ENCODE assay signal across 32 cellular contexts in genomic region chr7:123828805-123829204, GRCh38. TPM values are rescaled to one million over a fixed set of nuclear protein-coding genes. Genes with fewer than 3 reads are reported as not detected.
DNase-seq lines count a peak whose midpoint lies in the region; ATAC-seq, FAIRE-seq and TF ChIP-seq lines count a peak whose summit lies in the region.
"Had no signal": no experiment of that assay in that cellular context is flagged by ENCODE, and none has a peak within 500 bp of the region (broad histone marks: within the 10 kb centered on the region; RNA-seq: fewer than 3 reads in every experiment).

No MANE protein-coding gene starts in this region.

- H3K27me3 ChIP-seq in SK-N-SH (ENCODE audit: insufficient read depth): no peaks in the 10 kb centered on the region
- H3K27me3 ChIP-seq in GM23338 (ENCODE audit: insufficient read depth): no peaks in the 10 kb centered on the region
- H3K27me3 ChIP-seq: BE2C, BLaER1 had no signal

- H3F3A ChIP-seq in SK-N-SH (replicated peaks; ENCODE audit: insufficient read depth): no peaks in the 10 kb centered on the region
- no peaks in the 10 kb centered on the region; the same call in 1 of the 2 replicates for H3F3A ChIP-seq in GM23338 (replicated peaks; ENCODE audit: low read depth)

- FAIRE-seq in D721Med (lab: Jason Lieb, UNC): peak; percentile 32
- FAIRE-seq: A204.1, GM12878, GM12892, GM18507 had no signal

- H3K36me3 ChIP-seq in SK-N-SH (replicated peaks in 1 of 2; ENCODE audit: control insufficient read depth in 1 of 2, insufficient read depth in 2 of 2, low read length in 1 of 2) (no peaks in the 10 kb centered on the region), GM23338 (ENCODE audit: insufficient read depth) (no peaks in the 10 kb centered on the region)
- H3K36me3 ChIP-seq: BE2C, BLaER1 had no signal

- H3K4me3 Mint-ChIP-seq in GM23338 (no peak overlapping the region), T-cell (no peak overlapping the region)
- H3K4me3 Mint-ChIP-seq: CD14-positive monocyte; CD4-positive, alpha-beta memory T cell; CD4-positive, CD25-positive, alpha-beta regulatory T cell; CD8-positive, alpha-beta memory T cell had no signal

- ATAC-seq in SK-N-SH treated with all-trans-retinoic acid at 6 μM for 48 hours (no peak), GM23338 (no peak), T-cell (replicated peaks in 1 of 4) (no peak), HG02623 (IDR thresholded peaks at IDR 0.05; ENCODE audit: unreplicated experiment) (no peak), GM21825 (IDR thresholded peaks at IDR 0.05; ENCODE audit: unreplicated experiment) (no peak)
- ATAC-seq: GM12878 had no signal

- TF ChIP-seq RAD21 in SK-N-SH (IDR thresholded peaks at IDR 0.05; ENCODE audit: low read length): no peak

- H3K9me2 ChIP-seq in SK-N-SH: no peaks in the 10 kb centered on the region
- H3K9me2 ChIP-seq in GM23338 (ENCODE audit: insufficient read depth): no peaks in the 10 kb centered on the region

- peak; percentile 11 for DNase-seq in SK-N-SH
- DNase-seq in D721Med (ENCODE audit: insufficient read length, low spot score): no peak
- no peak for DNase-seq in GM23338 (ENCODE audit: low spot score)
- DNase-seq in SK-N-DZ (ENCODE audit: low spot score): peak; percentile 38
- DNase-seq in T-cell: no peak
- DNase-seq: 8988T; ACHN; BE2C; C1 segment of cervical spinal cord; CD4-positive, alpha-beta memory T cell; CD4-positive, CD25-positive, alpha-beta regulatory T cell; CD8-positive, alpha-beta memory T cell; COR-L47; DMS 273 treated with DMSO at 0.1 percent for 48 hours; DMS153; DMS53; DMS79; DND-41; EL; GDM1 had no signal

- TF ChIP-seq CTCF in SK-N-SH (IDR thresholded peaks at IDR 0.05) (no peak), D721Med (IDR thresholded peaks at IDR 0.05; ENCODE audit: insufficient read depth, missing control alignments) (no peak), GM23338 (conservative IDR thresholded peaks at IDR 0.05; ENCODE audit: low read depth in 2 of 2) (no peak)

- CTCF ChIA-PET in SK-N-SH (lab: Yijun Ruan, JAX) (no interaction called here), T-cell (lab: Charles Lee) (interaction anchor here in 1 of 2 donors (0.6 kb wide), 1 partner anchor 264 kb away, joined by 5 read pairs; no protein-coding TSS in a partner anchor)

- H3K9me3 Mint-ChIP-seq in GM23338: no peaks in the 10 kb centered on the region
- H3K9me3 Mint-ChIP-seq in T-cell: no peaks in the 10 kb centered on the region
- H3K9me3 Mint-ChIP-seq: CD8-positive, alpha-beta memory T cell had no signal

- H4K20me1 ChIP-seq in SK-N-SH (ENCODE audit: insufficient read depth) (no peaks in the 10 kb centered on the region), GM23338 (replicated peaks; ENCODE audit: insufficient read depth) (no peaks in the 10 kb centered on the region)
- H4K20me1 ChIP-seq: BLaER1 had no signal

- H3K4me1 ChIP-seq in SK-N-SH (ENCODE audit: control insufficient read depth in 1 of 2, insufficient read depth in 2 of 2, low read depth in 1 of 2, low read length in 1 of 2) (no peaks in the 10 kb centered on the region), GM23338 (ENCODE audit: insufficient read depth) (no peaks in the 10 kb centered on the region)
- H3K4me1 ChIP-seq: BE2C, BLaER1 had no signal

- 16% methylated on average over 2 of the region's 2 CpGs for WGBS in SK-N-SH (ENCODE audit: low lambda C conversion rate)

- H3K36me3 Mint-ChIP-seq in GM23338 (ENCODE audit: low read depth): no peaks in the 10 kb centered on the region
- H3K36me3 Mint-ChIP-seq in T-cell: no peaks in the 10 kb centered on the region
- H3K36me3 Mint-ChIP-seq: CD14-positive monocyte; CD4-positive, alpha-beta memory T cell; CD4-positive, CD25-positive, alpha-beta regulatory T cell; CD8-positive, alpha-beta memory T cell had no signal

- no peak overlapping the region for H3K4me2 ChIP-seq in SK-N-SH
- H3K4me2 ChIP-seq in GM23338: no peak overlapping the region
- H3K4me2 ChIP-seq: BLaER1 had no signal

- H3K27ac Mint-ChIP-seq in GM23338: no peak overlapping the region
- no peak overlapping the region for H3K27ac Mint-ChIP-seq in T-cell
- H3K27ac Mint-ChIP-seq: CD14-positive monocyte; CD4-positive, alpha-beta memory T cell; CD4-positive, CD25-positive, alpha-beta regulatory T cell; CD8-positive, alpha-beta memory T cell had no signal

- H3K9ac ChIP-seq in SK-N-SH: no peak overlapping the region
- H3K9ac ChIP-seq: BLaER1 had no signal

- H3K79me2 ChIP-seq in SK-N-SH (ENCODE audit: insufficient read depth) (no peaks in the 10 kb centered on the region), GM23338 (replicated peaks; ENCODE audit: insufficient read depth) (no peaks in the 10 kb centered on the region)

- H3K27ac ChIP-seq in SK-N-SH (ENCODE audit: low read depth in 2 of 2, low read length in 1 of 2): no peak overlapping the region
- H3K27ac ChIP-seq in GM23338 (ENCODE audit: low read depth): peak overlapping the region; percentile 46; the same call in 1 of the 2 replicates
- H3K27ac ChIP-seq: BLaER1 had no signal

- H2AFZ ChIP-seq in SK-N-SH (ENCODE audit: low read depth) (no peak overlapping the region), GM23338 (no peak overlapping the region)

- POLR2A ChIA-PET in SK-N-SH (lab: Yijun Ruan, JAX) (no interaction called here), T-cell (lab: Charles Lee) (no interaction called here)

- H3K4me1 Mint-ChIP-seq in GM23338: peaks cover 3% of the 10 kb centered on the region; the same call in 2 of the 3 replicates
- peaks cover 9 to 16% (median 9%) of the 10 kb centered on the region in 3 donors for H3K4me1 Mint-ChIP-seq in T-cell
- H3K4me1 Mint-ChIP-seq: CD14-positive monocyte had no signal

- H3K9me3 ChIP-seq in SK-N-SH: no peaks in the 10 kb centered on the region
- H3K9me3 ChIP-seq: BE2C, BLaER1 had no signal

- no peak for TF ChIP-seq EP300 in SK-N-SH (IDR thresholded peaks at IDR 0.05; ENCODE audit: borderline replicate concordance in 1 of 2, low read depth in 1 of 2, low read length in 1 of 2)

- H3K4me3 ChIP-seq in SK-N-SH (ENCODE audit: low read depth in 2 of 2, low read length in 1 of 2) (no peak overlapping the region), GM23338 (no peak overlapping the region)
- H3K4me3 ChIP-seq: BLaER1, GM12878 had no signal

- H3K27me3 Mint-ChIP-seq in GM23338 (ENCODE audit: insufficient read depth, low read depth, poor library complexity) (no peaks in the 10 kb centered on the region), T-cell (peaks cover 7 to 10% of the 10 kb centered on the region in 2 donors)

TF ChIP-seq in SK-N-SH treated with all-trans-retinoic acid at 6 μM for 48 hours, 23 proteins besides CTCF, POLR2A, EP300 and RAD21 (continues in another document):
- TF ChIP-seq ZNF70 (CRISPR knock-in tag; IDR thresholded peaks at IDR 0.05) (no peak), RARB (CRISPR knock-in tag; IDR thresholded peaks at IDR 0.05) (no peak), OSR1 (CRISPR knock-in tag; IDR thresholded peaks at IDR 0.05) (no peak), ZFP30 (CRISPR knock-in tag; IDR thresholded peaks at IDR 0.05) (no peak), TCF4 (CRISPR knock-in tag; IDR thresholded peaks at IDR 0.05; ENCODE audit: borderline replicate concordance) (no peak), ZNF565 (CRISPR knock-in tag; conservative IDR thresholded peaks at IDR 0.05; ENCODE audit: low read depth) (no peak), ZC3H10 (CRISPR knock-in tag; IDR thresholded peaks at IDR 0.05) (no peak)
- TF ChIP-seq, protein P1, sequence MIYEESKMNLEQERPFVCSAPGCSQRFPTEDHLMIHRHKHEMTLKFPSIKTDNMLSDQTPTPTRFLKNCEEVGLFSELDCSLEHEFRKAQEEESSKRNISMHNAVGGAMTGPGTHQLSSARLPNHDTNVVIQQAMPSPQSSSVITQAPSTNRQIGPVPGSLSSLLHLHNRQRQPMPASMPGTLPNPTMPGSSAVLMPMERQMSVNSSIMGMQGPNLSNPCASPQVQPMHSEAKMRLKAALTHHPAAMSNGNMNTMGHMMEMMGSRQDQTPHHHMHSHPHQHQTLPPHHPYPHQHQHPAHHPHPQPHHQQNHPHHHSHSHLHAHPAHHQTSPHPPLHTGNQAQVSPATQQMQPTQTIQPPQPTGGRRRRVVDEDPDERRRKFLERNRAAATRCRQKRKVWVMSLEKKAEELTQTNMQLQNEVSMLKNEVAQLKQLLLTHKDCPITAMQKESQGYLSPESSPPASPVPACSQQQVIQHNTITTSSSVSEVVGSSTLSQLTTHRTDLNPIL (CRISPR knock-in tag; IDR thresholded peaks at IDR 0.05; ENCODE audit: low read depth): no peak

TF ChIP-seq in GM23338, 12 proteins besides CTCF, POLR2A, EP300 and RAD21:
- TF ChIP-seq JUNB (IDR thresholded peaks at IDR 0.05; ENCODE audit: unreplicated experiment) (no peak), POLR2AphosphoS5 (IDR thresholded peaks at IDR 0.05; ENCODE audit: low read depth) (no peak), EZH2 (IDR thresholded peaks at IDR 0.05; ENCODE audit: low read depth, unreplicated experiment) (no peak), STAT1 (IDR thresholded peaks at IDR 0.05; ENCODE audit: unreplicated experiment) (no peak)

RNA-seq across cellular contexts. Expression of gene HYAL4, which starts 16.2 kb away (rescaled TPM):
- polyA plus RNA-seq in SK-N-SH (2012; rRNA removed): not detected in 2 replicates
- not detected in 2 replicates for polyA plus RNA-seq in SK-N-SH (2012; cell fraction: cytosol; rRNA removed)
- polyA plus RNA-seq in SK-N-SH (2012; cell fraction: nucleus; rRNA removed): not detected in 2 replicates
- not detected in 2 replicates for total RNA-seq in GM23338 (2014; rRNA removed; shearing (Covaris generic))
- polyA plus RNA-seq in GM23338 (2016; fragmentation: Nextera tagmentation; extraction: Ambion mirVana): not detected in 2 replicates
- polyA plus RNA-seq in SK-N-DZ (2014; cell fraction: cytosol; rRNA removed): not detected in 2 replicates
- polyA plus RNA-seq in SK-N-DZ (2014; cell fraction: nucleus; rRNA removed): 0.08 TPM in 1 of 2 replicates, not detected in the other
- not detected for total RNA-seq in T-cell
- total RNA-seq: A673; CD4-positive, alpha-beta memory T cell; CD4-positive, CD25-positive, alpha-beta regulatory T cell; CD8-positive, alpha-beta memory T cell; G401 had no signal
- polyA plus RNA-seq: AG04450; CD14-positive monocyte; CD4-positive, alpha-beta memory T cell; CD4-positive, CD25-positive, alpha-beta regulatory T cell; CD8-positive, alpha-beta memory T cell had no signal

Comparison
In these comparisons a context has a peak if more than half of its experiments do, and no peak if none do; other contexts are left out.
1. DNase-seq: peak in SK-N-SH (single experiment) and SK-N-DZ (single experiment); none in D721Med (single experiment), GM23338 (single experiment) and T-cell (0 of 34).